In the genomic region with DNA sequence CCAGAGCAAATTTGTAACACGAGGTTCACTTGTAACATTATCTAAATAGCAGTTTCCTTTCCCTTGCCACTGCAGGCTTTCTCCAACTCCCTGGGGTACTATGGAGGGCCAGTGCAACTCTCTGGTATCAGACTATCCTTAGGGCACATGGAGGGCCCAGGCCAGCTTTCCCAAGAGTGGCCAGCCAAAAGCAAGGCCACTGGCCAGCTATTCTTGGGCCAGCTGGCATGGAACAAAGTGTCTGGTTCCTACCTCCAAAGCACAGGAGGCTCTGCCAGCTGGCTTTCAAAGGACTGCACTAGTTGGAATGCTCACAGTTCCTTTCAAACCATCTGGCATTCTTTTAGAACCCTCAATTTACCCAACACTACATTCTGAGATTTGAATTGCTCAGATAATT, we compare ENCODE assay signal across 11 cellular contexts. TPM values are rescaled to one million over a fixed set of nuclear protein-coding genes. Genes with fewer than 3 reads are reported as not detected.
A peak's percentile ranks its signal among the peaks of the same experiment; 100 is the strongest.
DNase-seq lines count a peak whose midpoint lies in the region; ATAC-seq and TF ChIP-seq lines count a peak whose summit lies in the region.
"Had no signal": no experiment of that assay in that cellular context is flagged by ENCODE, and none has a peak within 500 bp of the region (broad histone marks: within the 10 kb centered on the region; RNA-seq: fewer than 3 reads in every experiment).

No MANE protein-coding gene starts in this region.

- H3K9ac ChIP-seq in adipocyte (ENCODE audit: low read length) = no peak overlapping the region

- no peak for TF ChIP-seq CTCF in heart right ventricle (IDR thresholded peaks at IDR 0.05)

- in situ Hi-C loops in G401 (cut with HindIII; ENCODE audit: low sequenced_read_pairs) = loop anchor here (5.0 kb wide), 1 partner anchor 49 kb away; no protein-coding TSS in a partner anchor

- H3K4me3 ChIP-seq in adipocyte (ENCODE audit: low read length) (no peak overlapping the region), heart right ventricle (no peak overlapping the region)
- H3K4me3 ChIP-seq in effector memory CD4-positive, alpha-beta T cell (ENCODE audit: insufficient read depth, low read depth, low read length, poor library complexity, severe bottlenecking) = no peak overlapping the region

- 3 to 5% methylated on average over 1 of the region's 1 CpG for WGBS in heart right ventricle, 2 donors

- H3K27ac ChIP-seq in heart right ventricle = peak overlapping the region in 7 of 10 donors; percentile 2 to 59 (median 32)
- H3K27ac ChIP-seq in effector memory CD4-positive, alpha-beta T cell (ENCODE audit: insufficient read depth, low read length, poor library complexity, severe bottlenecking) = no peak overlapping the region

- peaks cover 37% of the 10 kb centered on the region for H3K4me1 ChIP-seq in adipocyte (ENCODE audit: control insufficient read depth, insufficient read depth, low read length)
- peaks cover 7 to 50% (median 21%) of the 10 kb centered on the region in 9 donors for H3K4me1 ChIP-seq in heart right ventricle
- no peaks in the 10 kb centered on the region for H3K4me1 ChIP-seq in effector memory CD4-positive, alpha-beta T cell (ENCODE audit: control insufficient read depth, insufficient read depth, low read length, poor library complexity, severe bottlenecking)

- H3K36me3 ChIP-seq in adipocyte (ENCODE audit: control insufficient read depth, insufficient read depth, low read length, severe bottlenecking) (peaks cover 10% of the 10 kb centered on the region), heart right ventricle (peaks cover 0 to 18% (median 0%) of the 10 kb centered on the region in 9 donors)
- H3K36me3 ChIP-seq in effector memory CD4-positive, alpha-beta T cell (ENCODE audit: control insufficient read depth, insufficient read depth, low read length) = no peaks in the 10 kb centered on the region

- H3K9me3 ChIP-seq in adipocyte (ENCODE audit: control insufficient read depth, low read length) (no peaks in the 10 kb centered on the region), heart right ventricle (no peaks in the 10 kb centered on the region)
- H3K9me3 ChIP-seq in effector memory CD4-positive, alpha-beta T cell (ENCODE audit: control insufficient read depth, low read length) = no peaks in the 10 kb centered on the region

- ATAC-seq in heart right ventricle = peak; percentile 76 to 97 (median 91)
- no peak for ATAC-seq in HG03439 (IDR thresholded peaks at IDR 0.05; ENCODE audit: unreplicated experiment)
- ATAC-seq in GM21447 (IDR thresholded peaks at IDR 0.05; ENCODE audit: unreplicated experiment) = no peak

- intact Hi-C loops in heart right ventricle (cut with DNase I) = loop anchor here in 3 of 10 donors (5.0 to 10.0 kb wide), 3 partner anchors 114 to 132 kb away; a partner anchor contains a TSS

- no peaks in the 10 kb centered on the region for H3K27me3 ChIP-seq in adipocyte (replicated peaks; ENCODE audit: control insufficient read depth, insufficient read depth, low read length)
- no peaks in the 10 kb centered on the region for H3K27me3 ChIP-seq in heart right ventricle
- no peaks in the 10 kb centered on the region for H3K27me3 ChIP-seq in effector memory CD4-positive, alpha-beta T cell (replicated peaks; ENCODE audit: control insufficient read depth, insufficient read depth, low read length, poor library complexity, severe bottlenecking)

- DNase-seq in G401 (ENCODE audit: low spot score) = peak; percentile 99
- DNase-seq in adipocyte (ENCODE audit: low read depth) = peak; percentile 57
- DNase-seq in heart right ventricle = peak; percentile 62 to 63
- DNase-seq in putamen (ENCODE audit: low spot score) = peak; percentile 68
- no peak for DNase-seq in effector memory CD4-positive, alpha-beta T cell
- no peak for DNase-seq in AML-193 (lab: John Stamatoyannopoulos, UW)
- DNase-seq: DMS53, HCEC 1CT, NCI-H187 treated with DMSO at 0.1 percent for 48 hours had no signal

RNA-seq across cellular contexts. Expression of a gene that starts 8.7 kb away (rescaled TPM):
- total RNA-seq in G401 (2014; rRNA removed; shearing (Covaris generic)) = 1.3 and 2.0 TPM in 2 replicates
- total RNA-seq in heart right ventricle = 10 to 100 TPM in 1 of 10 donors, 1 to 10 TPM in 9; 2.9 to 12.9 (median 5.0) TPM
- 1 to 10 TPM; 2.1 to 4.2 TPM for polyA plus RNA-seq in heart right ventricle

Comparison
In these comparisons a context has a peak if more than half of its experiments do, and no peak if none do; other contexts are left out.
1. DNase-seq: peak in G401 (single experiment), adipocyte (single experiment), heart right ventricle (2 of 2) and putamen (single experiment); none in effector memory CD4-positive, alpha-beta T cell (0 of 3) and AML-193 (0 of 2).
2. ATAC-seq: peak in heart right ventricle (8 of 8); none in HG03439 (single experiment) and GM21447 (single experiment).